Comparison of ENCODE assay signal across 7 cellular contexts in genomic region chr20:62143976-62144825, GRCh38. TPM values are rescaled to one million over a fixed set of nuclear protein-coding genes. Genes with fewer than 3 reads are reported as not detected.
DNase-seq lines count a peak whose midpoint lies in the region; ATAC-seq and TF ChIP-seq lines count a peak whose summit lies in the region.

No MANE protein-coding gene starts in this region.

- H3K4me3 ChIP-seq in GM12865 (ENCODE audit: low read depth, low read length) = peak overlapping the region; percentile 72
- peak overlapping the region; percentile 81 for H3K4me3 ChIP-seq in endodermal cell (ENCODE audit: low read length)
- H3K4me3 ChIP-seq in mononuclear cell (ENCODE audit: low read length) = peak overlapping the region; percentile 75

- peak overlapping the region; percentile 74 for H3K27ac Mint-ChIP-seq in endodermal cell
- H3K27ac Mint-ChIP-seq in stimulated activated naive CD8-positive, alpha-beta T cell treated with anti-CD3 and anti-CD28 coated beads, Interleukin-15, amount 100 ng/mL, for 72 hours = peak overlapping the region in 1 of 2 donors; percentile 89

- H3K4me1 Mint-ChIP-seq in endodermal cell = peaks cover 29% of the 10 kb centered on the region
- peaks cover 65% of the 10 kb centered on the region for H3K4me1 Mint-ChIP-seq in stimulated activated naive CD8-positive, alpha-beta T cell treated with anti-CD3 and anti-CD28 coated beads, Interleukin-15, amount 100 ng/mL, for 72 hours

- H3K9me3 ChIP-seq in endodermal cell (ENCODE audit: control insufficient read depth, low read length) (no peaks in the 10 kb centered on the region), mononuclear cell (ENCODE audit: low read depth, low read length) (no peaks in the 10 kb centered on the region)

- H3K4me3 Mint-ChIP-seq in endodermal cell = peak overlapping the region; percentile 85
- H3K4me3 Mint-ChIP-seq in stimulated activated naive CD8-positive, alpha-beta T cell treated with anti-CD3 and anti-CD28 coated beads, Interleukin-15, amount 100 ng/mL, for 72 hours = peak overlapping the region; percentile 81 to 83

- H3K9me3 Mint-ChIP-seq in endodermal cell = no peaks in the 10 kb centered on the region
- H3K9me3 Mint-ChIP-seq in stimulated activated naive CD8-positive, alpha-beta T cell treated with anti-CD3 and anti-CD28 coated beads, Interleukin-15, amount 100 ng/mL, for 72 hours = no peaks in the 10 kb centered on the region

- TF ChIP-seq CTCF in GM12865 (IDR thresholded peaks at IDR 0.05; ENCODE audit: insufficient read depth, low read depth, low read length, missing control alignments) (no peak), endodermal cell (conservative IDR thresholded peaks at IDR 0.05) (peak; percentile 24)

- no peaks in the 10 kb centered on the region for H3K27me3 Mint-ChIP-seq in endodermal cell (ENCODE audit: insufficient read depth)
- no peaks in the 10 kb centered on the region for H3K27me3 Mint-ChIP-seq in stimulated activated naive CD8-positive, alpha-beta T cell treated with anti-CD3 and anti-CD28 coated beads, Interleukin-15, amount 100 ng/mL, for 72 hours

- H3K36me3 Mint-ChIP-seq in endodermal cell (ENCODE audit: low read depth) = peaks cover 31% of the 10 kb centered on the region

- 2 to 3% methylated on average over 43 to 100 of the region's 100 CpGs for WGBS in endodermal cell (ENCODE audit: insufficient coverage in 1 of 2, insufficient read length in 1 of 2), 2 experiments

- H3K27me3 ChIP-seq in endodermal cell (ENCODE audit: control insufficient read depth, insufficient read depth, low read length, poor library complexity, severe bottlenecking) (no peaks in the 10 kb centered on the region), mononuclear cell (ENCODE audit: insufficient read depth, low read length) (no peaks in the 10 kb centered on the region)

- peak overlapping the region; percentile 59 for H3K9ac ChIP-seq in endodermal cell (ENCODE audit: extremely low read depth, low read length, poor library complexity, severe bottlenecking)

- peaks cover 38% of the 10 kb centered on the region for H3K36me3 ChIP-seq in endodermal cell (ENCODE audit: control insufficient read depth, insufficient read depth, low read length)

- peak; percentile 32 for ATAC-seq in stimulated activated naive CD8-positive, alpha-beta T cell treated with anti-CD3 and anti-CD28 coated beads, Interleukin-15, amount 100 ng/mL, for 72 hours

- DNase-seq in GM12865 (ENCODE audit: low read depth) (peak; percentile 59), HCEC 1CT (peak; percentile 59), MV-4-11 (lab: John Stamatoyannopoulos, UW) (peak; percentile 52), endodermal cell (peak; percentile 78)
- peak; percentile 33 to 55 for DNase-seq in activated CD4-positive, alpha-beta T cell treated with anti-CD3 and anti-CD28 coated beads, Interleukin-2, amount 50 U/mL, for 24 hours (ENCODE audit: low read depth in 1 of 2, low spot score in 1 of 2)
- peak; percentile 60 to 62 for DNase-seq in stimulated activated naive CD8-positive, alpha-beta T cell treated with anti-CD3 and anti-CD28 coated beads, Interleukin-15, amount 100 ng/mL, for 72 hours

- H3K4me1 ChIP-seq in endodermal cell (ENCODE audit: control insufficient read depth, insufficient read depth, low read length) = peaks cover 14% of the 10 kb centered on the region
- peaks cover 34% of the 10 kb centered on the region for H3K4me1 ChIP-seq in mononuclear cell (ENCODE audit: insufficient read depth, low read length)

- peak overlapping the region; percentile 70 for H3K27ac ChIP-seq in endodermal cell (ENCODE audit: low read depth, low read length)

RNA-seq across cellular contexts. Expression of gene SS18L1, which starts 0.6 kb away (rescaled TPM):
- total RNA-seq in endodermal cell (10 to 100 TPM; 23.2 to 28.8 TPM), mononuclear cell (6.3 TPM)
- 26.8 TPM for polyA plus RNA-seq in endodermal cell (2013, experiment 1 of 2)
- polyA plus RNA-seq in endodermal cell (2013, experiment 2 of 2) = 25.7 TPM

RNA-seq across cellular contexts. Expression of gene PSMA7, which starts 1.0 kb away (rescaled TPM):
- total RNA-seq in endodermal cell (100 to 1,000 TPM; 279 to 280 TPM), mononuclear cell (118 TPM)
- 253 TPM for polyA plus RNA-seq in endodermal cell (2013, experiment 1 of 2)
- polyA plus RNA-seq in endodermal cell (2013, experiment 2 of 2) = 256 TPM

RNA-seq across cellular contexts. Expression of gene LSM14B, which starts 21.9 kb away (rescaled TPM):
- total RNA-seq in endodermal cell (10 to 100 TPM; 89.1 to 91.1 TPM), mononuclear cell (17.8 TPM)
- 74.6 TPM for polyA plus RNA-seq in endodermal cell (2013, experiment 1 of 2)
- 61.5 TPM for polyA plus RNA-seq in endodermal cell (2013, experiment 2 of 2)

RNA-seq across cellular contexts. Expression of gene MTG2, which starts 38.6 kb away (rescaled TPM):
- 10 to 100 TPM; 28.2 to 29.6 TPM for total RNA-seq in endodermal cell
- 23.8 TPM for polyA plus RNA-seq in endodermal cell (2013, experiment 1 of 2)
- 21.6 TPM for polyA plus RNA-seq in endodermal cell (2013, experiment 2 of 2)
- 3.1 TPM for total RNA-seq in mononuclear cell

Comparison
In these comparisons a context has a peak if more than half of its experiments do, and no peak if none do; other contexts are left out.
1. Peak in every context shown above with its lines: DNase-seq, ATAC-seq, H3K4me3 ChIP-seq and H3K27ac ChIP-seq.